10 cellular contexts compared by ENCODE assay signal in the genomic region with DNA sequence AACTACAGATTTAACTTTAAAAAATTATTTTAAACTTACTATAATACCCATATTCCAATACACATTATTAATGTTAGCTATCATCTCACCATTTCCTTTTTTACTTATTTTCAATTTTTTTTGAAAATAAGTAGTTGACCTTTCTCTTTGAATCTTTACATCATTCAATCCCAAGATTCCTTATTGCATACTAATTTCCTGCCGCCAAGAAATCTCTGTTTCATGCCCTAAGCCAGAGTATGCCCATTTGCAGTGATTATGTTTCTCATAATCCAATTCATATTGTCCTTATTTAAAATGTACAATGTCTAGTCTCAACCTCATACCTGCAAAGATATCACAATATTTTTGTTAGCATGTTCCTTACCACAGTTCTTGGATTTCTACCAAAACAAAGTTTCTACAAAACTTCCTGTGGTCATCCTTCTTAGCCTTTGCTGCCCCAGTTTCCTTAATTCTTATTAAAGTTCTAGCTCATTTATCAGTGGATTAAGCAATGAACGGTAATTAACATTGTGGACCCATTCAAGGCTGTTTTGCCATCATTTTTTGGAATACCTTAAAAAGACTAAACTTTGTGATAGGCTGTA.
DNase-seq lines count a peak whose midpoint lies in the region; ATAC-seq, FAIRE-seq and TF ChIP-seq lines count a peak whose summit lies in the region.
"Had no signal": no experiment of that assay in that cellular context is flagged by ENCODE, and none has a peak within 500 bp of the region (broad histone marks: within the 10 kb centered on the region; RNA-seq: fewer than 3 reads in every experiment).

No MANE protein-coding gene starts in this region.

- H3K4me1 Mint-ChIP-seq in CD14-positive monocyte: peaks cover 71% of the 10 kb centered on the region
- peaks cover 19% of the 10 kb centered on the region for H3K4me1 Mint-ChIP-seq in astrocyte (ENCODE audit: low read depth, unreplicated experiment)
- H3K4me1 Mint-ChIP-seq in naive thymus-derived CD4-positive, alpha-beta T cell: peaks cover 41 to 92% (median 84%) of the 10 kb centered on the region in 7 donors

- H3K9me3 ChIP-seq in HUES6 (ENCODE audit: control insufficient read depth, insufficient read depth, low read depth, low read length) (peaks cover 3% of the 10 kb centered on the region), astrocyte (ENCODE audit: insufficient read depth, low read depth, low read length) (no peaks in the 10 kb centered on the region), esophagus muscularis mucosa (peaks cover 0 to 7% (median 0%) of the 10 kb centered on the region in 4 donors)
- H3K9me3 ChIP-seq in naive thymus-derived CD4-positive, alpha-beta T cell (ENCODE audit: control insufficient read depth in 2 of 3, low read length in 3 of 3): peaks cover 0 to 4% (median 0%) of the 10 kb centered on the region in 3 experiments

- intact Hi-C loops in CD14-positive monocyte (cut with micrococcal nuclease): loop anchor here (5.0 to 10.0 kb wide), 5 partner anchors 49 to 209 kb away; no protein-coding TSS in a partner anchor
- intact Hi-C loops in naive thymus-derived CD4-positive, alpha-beta T cell (cut with micrococcal nuclease): loop anchor here in 1 of 2 donors (1.0 kb wide), 1 partner anchor 11 kb away; no protein-coding TSS in a partner anchor
- intact Hi-C loops in esophagus muscularis mucosa (cut with DNase I): no loop called here

- H3K4me2 ChIP-seq in astrocyte (ENCODE audit: low read length): peak overlapping the region; percentile 72
- H3K4me2 ChIP-seq: BLaER1 had no signal

- H3K9me3 Mint-ChIP-seq in CD14-positive monocyte: peaks cover 0 to 6% (median 0%) of the 10 kb centered on the region in 7 donors
- H3K9me3 Mint-ChIP-seq in astrocyte (ENCODE audit: unreplicated experiment): peaks cover 3% of the 10 kb centered on the region
- H3K9me3 Mint-ChIP-seq in naive thymus-derived CD4-positive, alpha-beta T cell: peaks cover 0 to 18% (median 7%) of the 10 kb centered on the region in 11 donors

- peaks cover 26% of the 10 kb centered on the region for H3K79me2 ChIP-seq in astrocyte (ENCODE audit: insufficient read depth, low read length)

- H3K27me3 ChIP-seq in HUES6 (ENCODE audit: control insufficient read depth, insufficient read depth, low read length): no peaks in the 10 kb centered on the region
- no peaks in the 10 kb centered on the region for H3K27me3 ChIP-seq in astrocyte (ENCODE audit: insufficient read depth, low read length)
- no peaks in the 10 kb centered on the region for H3K27me3 ChIP-seq in naive thymus-derived CD4-positive, alpha-beta T cell (ENCODE audit: control insufficient read depth in 2 of 2, insufficient read depth in 2 of 2, low read length in 2 of 2)
- H3K27me3 ChIP-seq in esophagus muscularis mucosa: no peaks in the 10 kb centered on the region
- H3K27me3 ChIP-seq: BLaER1 had no signal

- H3K4me1 ChIP-seq in HUES6 (ENCODE audit: control insufficient read depth, insufficient read depth, low read length) (peaks cover 31% of the 10 kb centered on the region), astrocyte (ENCODE audit: insufficient read depth, low read length) (peaks cover 33% of the 10 kb centered on the region), esophagus muscularis mucosa (peaks cover 7 to 57% (median 47%) of the 10 kb centered on the region in 4 donors)
- H3K4me1 ChIP-seq in naive thymus-derived CD4-positive, alpha-beta T cell (ENCODE audit: control insufficient read depth in 2 of 2, insufficient read depth in 2 of 2, low read length in 2 of 2): peaks cover 40 to 41% of the 10 kb centered on the region in 2 donors
- H3K4me1 ChIP-seq: BLaER1 had no signal

- peak overlapping the region; percentile 42 for H3K9ac ChIP-seq in HUES6 (ENCODE audit: low read length)
- H3K9ac ChIP-seq in astrocyte (ENCODE audit: low read length): peak overlapping the region; percentile 64
- H3K9ac ChIP-seq: BLaER1 had no signal

- no peaks in the 10 kb centered on the region for H4K20me1 ChIP-seq in astrocyte (ENCODE audit: insufficient read depth, low read length)
- H4K20me1 ChIP-seq: BLaER1 had no signal

- POLR2A ChIA-PET in naive thymus-derived CD4-positive, alpha-beta T cell (lab: Charles Lee): interaction anchor here (0.6 to 1.3 kb wide), 5 partner anchors 17 to 89 kb away, joined by 3 to 4 read pairs (median 3); no protein-coding TSS in a partner anchor

- H3K27ac Mint-ChIP-seq in CD14-positive monocyte: peak overlapping the region; percentile 95 to 99 (median 98)
- H3K27ac Mint-ChIP-seq in astrocyte (ENCODE audit: unreplicated experiment): peak overlapping the region; percentile 88
- H3K27ac Mint-ChIP-seq in naive thymus-derived CD4-positive, alpha-beta T cell: peak overlapping the region; percentile 26 to 98 (median 92)

- FAIRE-seq in astrocyte (lab: Jason Lieb, UNC): no peak

- CTCF ChIA-PET in naive thymus-derived CD4-positive, alpha-beta T cell (lab: Charles Lee): interaction anchor here (0.7 kb wide), 1 partner anchor 36 kb away, joined by 6 read pairs; no protein-coding TSS in a partner anchor

- H3K27me3 Mint-ChIP-seq in CD14-positive monocyte (ENCODE audit: low read depth in 3 of 3) (no peaks in the 10 kb centered on the region), astrocyte (ENCODE audit: low read depth, unreplicated experiment) (no peaks in the 10 kb centered on the region)
- H3K27me3 Mint-ChIP-seq in naive thymus-derived CD4-positive, alpha-beta T cell: no peaks in the 10 kb centered on the region

- DNase-seq in CD14-positive monocyte (ENCODE audit: low spot score): no peak
- no peak for DNase-seq in astrocyte (ENCODE audit: low read depth)
- no peak for DNase-seq in naive thymus-derived CD4-positive, alpha-beta T cell
- no peak for DNase-seq in superior temporal gyrus (ENCODE audit: extremely low spot score)
- no peak for DNase-seq in esophagus muscularis mucosa (ENCODE audit: extremely low spot score)
- DNase-seq: occipital lobe had no signal

- ATAC-seq in naive thymus-derived CD4-positive, alpha-beta T cell: no peak
- no peak for ATAC-seq in GM19397 (IDR thresholded peaks at IDR 0.05; ENCODE audit: unreplicated experiment)
- no peak for ATAC-seq in HG02759 (IDR thresholded peaks at IDR 0.05; ENCODE audit: unreplicated experiment)

- no peak for TF ChIP-seq EP300 in esophagus muscularis mucosa (IDR thresholded peaks at IDR 0.05)

- H3K36me3 Mint-ChIP-seq in CD14-positive monocyte: peaks cover 71 to 81% of the 10 kb centered on the region in 2 donors
- H3K36me3 Mint-ChIP-seq in astrocyte (ENCODE audit: low read depth, unreplicated experiment): peaks cover 8% of the 10 kb centered on the region
- H3K36me3 Mint-ChIP-seq in naive thymus-derived CD4-positive, alpha-beta T cell: peaks cover 9 to 86% (median 84%) of the 10 kb centered on the region in 5 donors

- H3K4me3 Mint-ChIP-seq in CD14-positive monocyte: peak overlapping the region in 1 of 2 donors; percentile 35
- H3K4me3 Mint-ChIP-seq in astrocyte (ENCODE audit: unreplicated experiment): no peak overlapping the region
- peak overlapping the region in 5 of 10 donors; percentile 10 to 68 (median 44) for H3K4me3 Mint-ChIP-seq in naive thymus-derived CD4-positive, alpha-beta T cell

- H3K36me3 ChIP-seq in HUES6 (ENCODE audit: control insufficient read depth, insufficient read depth, low read length): peaks cover 10% of the 10 kb centered on the region
- H3K36me3 ChIP-seq in astrocyte (ENCODE audit: insufficient read depth, low read length): peaks cover 38% of the 10 kb centered on the region
- H3K36me3 ChIP-seq in naive thymus-derived CD4-positive, alpha-beta T cell (ENCODE audit: control insufficient read depth in 2 of 3, insufficient read depth in 3 of 3, low read length in 3 of 3): peaks cover 19 to 50% (median 26%) of the 10 kb centered on the region in 3 experiments
- H3K36me3 ChIP-seq in esophagus muscularis mucosa: peaks cover 5 to 67% (median 23%) of the 10 kb centered on the region in 4 donors

- H3K27ac ChIP-seq in HUES6 (ENCODE audit: low read depth, low read length) (peak overlapping the region; percentile 88; the same call in 1 of the 2 replicates), astrocyte (ENCODE audit: low read depth, low read length) (peak overlapping the region; percentile 90), esophagus muscularis mucosa (replicated peaks in 1 of 4) (no peak overlapping the region)
- H3K27ac ChIP-seq in naive thymus-derived CD4-positive, alpha-beta T cell (ENCODE audit: low read depth, low read length): peak overlapping the region; percentile 11
- H3K27ac ChIP-seq: BLaER1 had no signal

- no peak overlapping the region for H3K4me3 ChIP-seq in HUES6 (ENCODE audit: low read depth, low read length)
- no peak overlapping the region for H3K4me3 ChIP-seq in astrocyte (ENCODE audit: insufficient read depth, low read depth, low read length)
- H3K4me3 ChIP-seq in naive thymus-derived CD4-positive, alpha-beta T cell (ENCODE audit: low read length): no peak overlapping the region
- no peak overlapping the region for H3K4me3 ChIP-seq in esophagus muscularis mucosa
- H3K4me3 ChIP-seq: BLaER1 had no signal

- WGBS in esophagus muscularis mucosa: 84% methylated on average over 2 of the region's 2 CpGs

- H2AFZ ChIP-seq in astrocyte (ENCODE audit: low read depth, low read length): no peak overlapping the region

- no peak for TF ChIP-seq CTCF in CD14-positive monocyte (IDR thresholded peaks at IDR 0.05)
- no peak for TF ChIP-seq CTCF in astrocyte (IDR thresholded peaks at IDR 0.05; ENCODE audit: insufficient read depth, low read depth, low read length)
- no peak for TF ChIP-seq CTCF in esophagus muscularis mucosa (IDR thresholded peaks at IDR 0.05)

- no peak for TF ChIP-seq POLR2A in esophagus muscularis mucosa (IDR thresholded peaks at IDR 0.05; ENCODE audit: low read depth)

Comparison
In these comparisons a context has a peak if more than half of its experiments do, and no peak if none do; other contexts are left out.
1. H3K27ac ChIP-seq: peak in HUES6 (single experiment), astrocyte (single experiment) and naive thymus-derived CD4-positive, alpha-beta T cell (single experiment); none in esophagus muscularis mucosa (0 of 4).
2. Peak in every context shown above with its lines, with median percentiles within 50 percentile points of each other: H3K27ac Mint-ChIP-seq.